26 cellular contexts compared by ENCODE assay signal in the genomic region with DNA sequence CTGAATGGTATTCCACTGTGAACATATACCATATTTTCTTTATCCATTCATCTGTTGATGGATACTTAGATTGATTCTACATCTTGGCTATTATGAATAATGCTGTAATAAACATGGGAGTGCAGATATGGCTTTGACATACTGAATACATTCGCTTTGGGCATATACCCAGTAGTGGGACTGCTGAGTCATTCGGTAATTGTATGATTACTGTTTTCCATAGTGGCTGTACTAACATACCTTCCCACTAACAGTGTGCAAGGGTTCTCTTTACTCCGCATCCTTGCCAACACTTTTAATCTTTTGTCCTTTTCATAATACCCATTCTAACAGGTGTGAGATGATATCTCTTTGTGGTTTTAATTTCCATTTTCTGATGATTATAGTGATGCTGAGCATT.
"Had no signal": no experiment of that assay in that cellular context is flagged by ENCODE, and none has a peak within 500 bp of the region (broad histone marks: within the 10 kb centered on the region; RNA-seq: fewer than 3 reads in every experiment).

No MANE protein-coding gene starts in this region.

- DNase-seq: activated CD4-positive, alpha-beta T cell treated with anti-CD3 and anti-CD28 coated beads for 48 hours; activated CD4-positive, alpha-beta T cell treated with anti-CD3 and anti-CD28 coated beads, Interleukin-2, amount 50 U/mL, for 1 hour; activated CD4-positive, alpha-beta T cell treated with anti-CD3 and anti-CD28 coated beads, Interleukin-2, amount 50 U/mL, for 48 hours; activated CD4-positive, CD25-positive, alpha-beta regulatory T cell; activated CD4-positive, CD25-positive, alpha-beta regulatory T cell treated with anti-CD3 and anti-CD28 coated beads, Interleukin-2, amount 50 U/mL, for 72 hours; activated CD8-positive, alpha-beta memory T cell treated with anti-CD3 and anti-CD28 coated beads for 24 hours; activated effector memory CD4-positive, alpha-beta T cell treated with Interleukin-2 at 50 U/mL for 16 hours; activated gamma-delta T cell treated with Interleukin-2 at 50 U/mL for 16 hours; activated naive CD4-positive, alpha-beta T cell treated with Interleukin-2 at 50 U/mL for 16 hours; activated T-cell treated with anti-CD3 and anti-CD28 coated beads, Interleukin-2, amount 50 U/mL, for 48 hours; adrenal gland; amygdala; aorta; body of pancreas; caudate nucleus; cortex of kidney; dermis blood vessel endothelial cell; effector CD4-positive, alpha-beta T cell; effector memory CD8-positive, alpha-beta T cell; erythroblast; foreskin keratinocyte; gastrocnemius medialis; glutamatergic neuron; heart left ventricle; T-helper 2 cell had no signal

- H3K27ac Mint-ChIP-seq: activated naive CD4-positive, alpha-beta T cell treated with anti-CD3 and anti-CD28 coated beads, Interleukin-2, amount 50 U/mL, for 24 hours; effector memory CD8-positive, alpha-beta T cell had no signal

- H3K27me3 Mint-ChIP-seq: activated naive CD4-positive, alpha-beta T cell treated with anti-CD3 and anti-CD28 coated beads, Interleukin-2, amount 50 U/mL, for 24 hours had no signal

- ATAC-seq: body of pancreas; effector memory CD8-positive, alpha-beta T cell; foreskin keratinocyte; gastrocnemius medialis; heart left ventricle had no signal

- H3K4me3 Mint-ChIP-seq: activated naive CD4-positive, alpha-beta T cell treated with anti-CD3 and anti-CD28 coated beads, Interleukin-2, amount 50 U/mL, for 24 hours; effector memory CD8-positive, alpha-beta T cell had no signal
